7 cellular contexts compared by ENCODE assay signal in the genomic region with DNA sequence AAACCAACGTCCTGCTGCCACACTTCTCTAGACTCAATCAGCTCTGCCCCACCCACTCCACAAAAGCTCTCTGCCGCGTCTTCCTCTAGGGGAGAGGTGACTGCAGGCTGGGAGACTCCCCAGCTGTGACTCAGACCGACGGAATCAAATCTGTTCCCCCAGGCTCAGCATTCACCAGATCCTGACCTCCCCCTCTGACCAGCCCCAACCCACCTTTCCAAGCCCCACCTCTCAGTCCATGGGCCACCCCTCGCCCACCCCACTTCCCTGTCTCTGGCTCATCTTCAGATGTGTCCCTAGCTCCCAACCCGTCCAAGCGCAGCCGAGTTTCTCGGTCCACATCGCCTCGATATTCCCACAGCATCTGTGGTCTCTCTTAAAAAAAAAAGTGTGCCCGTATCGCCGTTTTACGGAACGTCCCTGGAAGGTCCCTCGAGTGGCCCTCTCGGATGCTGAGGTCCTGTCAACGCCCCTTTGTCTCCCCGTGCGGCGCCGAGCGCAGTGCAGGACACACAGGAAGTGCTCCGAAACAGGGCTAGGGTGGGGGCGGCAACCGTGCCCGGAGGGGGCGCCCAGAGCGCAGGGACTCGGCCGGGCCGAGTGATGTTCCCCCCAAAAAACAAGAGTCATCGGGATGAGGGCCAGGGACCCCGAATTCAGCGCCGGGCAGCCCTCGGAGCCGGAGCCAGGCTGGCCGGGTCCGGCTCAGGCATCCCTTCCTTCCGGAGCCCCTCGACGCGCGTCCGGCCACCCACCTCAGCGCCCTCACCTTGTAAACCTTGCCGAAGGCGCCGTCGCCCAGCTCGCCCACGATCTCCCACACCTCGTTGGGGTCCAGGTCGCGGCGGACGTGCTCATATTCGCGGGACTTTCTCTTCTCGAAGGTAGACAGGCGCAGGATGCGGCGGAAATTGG. TPM values are rescaled to one million over a fixed set of nuclear protein-coding genes. Genes with fewer than 3 reads are reported as not detected.
A peak's percentile ranks its signal among the peaks of the same experiment; 100 is the strongest.
DNase-seq lines count a peak whose midpoint lies in the region; ATAC-seq and TF ChIP-seq lines count a peak whose summit lies in the region.

No MANE protein-coding gene starts in this region.

- intact Hi-C loops in dorsolateral prefrontal cortex (cut with DNase I), result loop anchor here (1.0 to 5.0 kb wide), 6 partner anchors 45 to 275 kb away; a partner anchor contains a TSS

- peak; percentile 34 for ATAC-seq in GM18502 (IDR thresholded peaks at IDR 0.05; ENCODE audit: poor library complexity, unreplicated experiment)
- ATAC-seq in HG02678 (IDR thresholded peaks at IDR 0.05; ENCODE audit: unreplicated experiment), result peak; percentile 24

- peak overlapping the region; percentile 68 to 98 (median 91) for H3K4me3 ChIP-seq in dorsolateral prefrontal cortex

- TF ChIP-seq CTCF in dorsolateral prefrontal cortex (IDR thresholded peaks at IDR 0.05 in 54 of 56, conservative IDR thresholded peaks at IDR 0.05 in 2 of 56; ENCODE audit: low read depth in 1 of 56, partially characterized antibody in 56 of 56), result no peak

- H3K27ac ChIP-seq in dorsolateral prefrontal cortex, result peak overlapping the region; percentile 29 to 94 (median 84)

- no peaks in the 10 kb centered on the region for H3K27me3 ChIP-seq in dorsolateral prefrontal cortex

- peak; percentile 46 for DNase-seq in NCI-H2227 (lab: John Stamatoyannopoulos, UW; ENCODE audit: unreplicated experiment)
- DNase-seq in activated CD4-positive, alpha-beta T cell treated with anti-CD3 and anti-CD28 coated beads, Interleukin-2, amount 50 U/mL, for 1 hour, result peak; percentile 71
- DNase-seq in dorsolateral prefrontal cortex, result peak in 5 of 10 donors; percentile 23 to 59 (median 48)
- peak; percentile 50 to 71 for DNase-seq in lung microvascular endothelial cell (ENCODE audit: low read depth in 2 of 2)
- DNase-seq in stimulated activated CD8-positive, alpha-beta memory T cell treated with anti-CD3 and anti-CD28 coated beads, Interleukin-4, amount 100 ng/mL, for 24 hours (ENCODE audit: low read depth), result peak; percentile 59

RNA-seq across cellular contexts. Expression of a gene that starts 0.6 kb away (rescaled TPM):
- 10 to 100 TPM in 111 of 120 experiments, 1 to 10 TPM in 9; 4.5 to 28.7 (median 16.7) TPM for total RNA-seq in dorsolateral prefrontal cortex
- 27.2 and 30.0 TPM in 2 replicates for total RNA-seq in lung microvascular endothelial cell

RNA-seq across cellular contexts. Expression of a gene that starts 6.6 kb away (rescaled TPM):
- not detected for total RNA-seq in dorsolateral prefrontal cortex
- not detected in 2 replicates for total RNA-seq in lung microvascular endothelial cell
